ENCODE assay signal across 9 cellular contexts in genomic region chr4:183397741-183398297, GRCh38. TPM values are rescaled to one million over a fixed set of nuclear protein-coding genes. Genes with fewer than 3 reads are reported as not detected.
A peak's percentile ranks its signal among the peaks of the same experiment; 100 is the strongest.
DNase-seq lines count a peak whose midpoint lies in the region; ATAC-seq, FAIRE-seq and TF ChIP-seq lines count a peak whose summit lies in the region.
"Had no signal": no experiment of that assay in that cellular context is flagged by ENCODE, and none has a peak within 500 bp of the region (broad histone marks: within the 10 kb centered on the region; RNA-seq: fewer than 3 reads in every experiment).

No MANE protein-coding gene starts in this region.

- no peak for FAIRE-seq in GM12892 (lab: Jason Lieb, UNC)

- 67 to 76% methylated on average over 14 of the region's 14 CpGs for WGBS in tibial nerve, 2 donors

- H3K4me1 ChIP-seq in tibial nerve (peaks cover 0 to 21% (median 9%) of the 10 kb centered on the region in 4 donors), HAP-1 (peaks cover 4% of the 10 kb centered on the region)

- H3K27ac ChIP-seq in tibial nerve: peak overlapping the region in 3 of 4 donors; percentile 50 to 78 (median 62)

- no peaks in the 10 kb centered on the region for H3K9me3 ChIP-seq in tibial nerve
- H3K9me3 ChIP-seq in HAP-1: no peaks in the 10 kb centered on the region

- no peak for ATAC-seq in activated T-cell treated with anti-CD3 and anti-CD28 coated beads, Interleukin-2, amount 50 U/mL, for 4 hours
- ATAC-seq in activated naive CD8-positive, alpha-beta T cell treated with anti-CD3 and anti-CD28 coated beads, Interleukin-2, amount 50 U/mL, for 24 hours: no peak
- no peak for ATAC-seq in memory B cell (ENCODE audit: low read depth)

- no peak for TF ChIP-seq EP300 in tibial nerve (IDR thresholded peaks at IDR 0.05)

- H3K36me3 ChIP-seq in tibial nerve: no peaks in the 10 kb centered on the region
- H3K36me3 ChIP-seq in HAP-1 (replicated peaks): no peaks in the 10 kb centered on the region

- H3K27me3 Mint-ChIP-seq in activated T-cell treated with anti-CD3 and anti-CD28 coated beads, Interleukin-2, amount 50 U/mL, for 4 hours (ENCODE audit: low read depth): peaks cover 10% of the 10 kb centered on the region
- peaks cover 11% of the 10 kb centered on the region for H3K27me3 Mint-ChIP-seq in activated naive CD8-positive, alpha-beta T cell treated with anti-CD3 and anti-CD28 coated beads, Interleukin-2, amount 50 U/mL, for 24 hours
- H3K27me3 Mint-ChIP-seq in memory B cell: peaks cover 9% of the 10 kb centered on the region

- peak overlapping the region; percentile 66 for H3K27ac Mint-ChIP-seq in activated naive CD8-positive, alpha-beta T cell treated with anti-CD3 and anti-CD28 coated beads, Interleukin-2, amount 50 U/mL, for 24 hours
- H3K27ac Mint-ChIP-seq in memory B cell: no peak overlapping the region

- H3K4me3 Mint-ChIP-seq in activated T-cell treated with anti-CD3 and anti-CD28 coated beads, Interleukin-2, amount 50 U/mL, for 4 hours: peak overlapping the region; percentile 80
- peak overlapping the region; percentile 79 for H3K4me3 Mint-ChIP-seq in activated naive CD8-positive, alpha-beta T cell treated with anti-CD3 and anti-CD28 coated beads, Interleukin-2, amount 50 U/mL, for 24 hours
- H3K4me3 Mint-ChIP-seq in memory B cell: peak overlapping the region; percentile 88

- no peak for TF ChIP-seq CTCF in tibial nerve (IDR thresholded peaks at IDR 0.05)

- no peaks in the 10 kb centered on the region for H3K9me3 Mint-ChIP-seq in activated T-cell treated with anti-CD3 and anti-CD28 coated beads, Interleukin-2, amount 50 U/mL, for 4 hours
- no peaks in the 10 kb centered on the region for H3K9me3 Mint-ChIP-seq in activated naive CD8-positive, alpha-beta T cell treated with anti-CD3 and anti-CD28 coated beads, Interleukin-2, amount 50 U/mL, for 24 hours
- H3K9me3 Mint-ChIP-seq in memory B cell: no peaks in the 10 kb centered on the region

- H3K27me3 ChIP-seq in tibial nerve (no peaks in the 10 kb centered on the region), HAP-1 (ENCODE audit: low read depth) (no peaks in the 10 kb centered on the region)

- H3K4me3 ChIP-seq in tibial nerve (peak overlapping the region; percentile 44 to 68 (median 66)), HAP-1 (no peak overlapping the region)

- DNase-seq in activated T-cell treated with anti-CD3 and anti-CD28 coated beads, Interleukin-2, amount 50 U/mL, for 4 hours: no peak
- DNase-seq in activated T-cell treated with anti-CD3 and anti-CD28 coated beads for 4 hours (no peak), memory B cell (ENCODE audit: low spot score in 2 of 2) (no peak), tibial nerve (ENCODE audit: low spot score in 2 of 2) (no peak), HAP-1 (ENCODE audit: low spot score in 2 of 2) (no peak), occipital lobe (lab: John Stamatoyannopoulos, UW) (no peak), GM12892 (ENCODE audit: insufficient read length) (no peak)
- DNase-seq in activated naive CD8-positive, alpha-beta T cell treated with anti-CD3 and anti-CD28 coated beads, Interleukin-2, amount 50 U/mL, for 24 hours: no peak
- DNase-seq: NCI-H187 treated with DMSO at 0.1 percent for 48 hours had no signal

- TF ChIP-seq POLR2A in tibial nerve (IDR thresholded peaks at IDR 0.05): no peak
- TF ChIP-seq POLR2A in GM12892 (IDR thresholded peaks at IDR 0.05; ENCODE audit: low read depth, low read length): no peak

- H3K4me1 Mint-ChIP-seq in activated T-cell treated with anti-CD3 and anti-CD28 coated beads, Interleukin-2, amount 50 U/mL, for 4 hours (ENCODE audit: low read depth): peaks cover 23% of the 10 kb centered on the region
- peaks cover 36% of the 10 kb centered on the region for H3K4me1 Mint-ChIP-seq in activated naive CD8-positive, alpha-beta T cell treated with anti-CD3 and anti-CD28 coated beads, Interleukin-2, amount 50 U/mL, for 24 hours
- H3K4me1 Mint-ChIP-seq in memory B cell: peaks cover 10% of the 10 kb centered on the region

- in situ Hi-C loops in HAP-1 (cut with MboI; ENCODE audit: low sequenced_read_pairs): no loop called here

- H3K36me3 Mint-ChIP-seq in activated T-cell treated with anti-CD3 and anti-CD28 coated beads, Interleukin-2, amount 50 U/mL, for 4 hours (ENCODE audit: insufficient read depth): no peaks in the 10 kb centered on the region
- H3K36me3 Mint-ChIP-seq in activated naive CD8-positive, alpha-beta T cell treated with anti-CD3 and anti-CD28 coated beads, Interleukin-2, amount 50 U/mL, for 24 hours (ENCODE audit: low read depth): no peaks in the 10 kb centered on the region
- no peaks in the 10 kb centered on the region for H3K36me3 Mint-ChIP-seq in memory B cell

RNA-seq across cellular contexts. Expression of gene CDKN2AIP, which starts 46.6 kb away (rescaled TPM):
- 10 to 100 TPM; 25.6 to 27.2 (median 26.3) TPM for total RNA-seq in activated T-cell treated with anti-CD3 and anti-CD28 coated beads, Interleukin-2, amount 50 U/mL, for 4 hours
- total RNA-seq in tibial nerve: 10 to 100 TPM; 18.6 to 42.0 (median 31.0) TPM
- total RNA-seq in occipital lobe: 28.5 TPM
- 13.3 TPM for polyA plus RNA-seq in GM12892 (2012; ENCODE audit: missing spikeins)
